Comparison of ENCODE assay signal across 31 cellular contexts in the genomic region with DNA sequence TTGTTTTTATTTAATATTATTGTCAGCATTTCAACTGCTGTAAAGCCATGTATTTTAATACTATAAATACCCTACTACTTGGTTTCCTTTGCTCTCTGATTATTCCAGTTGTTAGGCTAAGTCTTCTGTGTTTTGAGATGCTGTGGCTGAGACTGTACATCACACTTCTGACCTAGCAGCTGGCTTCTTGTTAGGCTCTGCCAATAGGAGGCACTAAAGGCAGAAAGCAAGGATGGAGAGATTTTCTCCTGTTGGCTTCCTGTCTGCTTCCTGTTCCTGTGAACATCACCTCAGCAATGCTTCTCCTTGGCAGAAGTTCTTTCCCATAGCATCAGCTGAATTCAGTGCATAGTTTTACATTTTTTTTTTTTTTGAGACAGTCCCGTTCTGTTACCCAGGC.
DNase-seq lines count a peak whose midpoint lies in the region; ATAC-seq and TF ChIP-seq lines count a peak whose summit lies in the region.
"Had no signal": no experiment of that assay in that cellular context is flagged by ENCODE, and none has a peak within 500 bp of the region (broad histone marks: within the 10 kb centered on the region; RNA-seq: fewer than 3 reads in every experiment).

No MANE protein-coding gene starts in this region.

- no peaks in the 10 kb centered on the region for H3K9me2 ChIP-seq in GM23338 (ENCODE audit: insufficient read depth)

- CTCF ChIA-PET in activated CD4-positive, alpha-beta T cell treated with anti-CD3 and anti-CD28 coated beads, Interleukin-2, amount 10 ng/mL, durations not matched to agents 7 days and 5 days (lab: Charles Lee), result interaction anchor here (0.6 kb wide), 1 partner anchor 13 kb away, joined by 4 read pairs; no protein-coding TSS in a partner anchor

- no peak overlapping the region for H2AFZ ChIP-seq in GM23338
- H2AFZ ChIP-seq: parathyroid adenoma had no signal

- no peak overlapping the region for H3K27ac Mint-ChIP-seq in GM23338
- H3K27ac Mint-ChIP-seq in activated CD4-positive, alpha-beta T cell treated with anti-CD3 and anti-CD28 coated beads, Interleukin-2, amount 10 ng/mL, durations not matched to agents 7 days and 5 days, result no peak overlapping the region
- H3K27ac Mint-ChIP-seq: activated naive CD4-positive, alpha-beta T cell treated with anti-CD3 and anti-CD28 coated beads, Interleukin-2, amount 10 ng/mL, durations not matched to agents 7 days and 5 days; CD8-positive, alpha-beta T cell; T-helper 1 cell treated with Interleukin-12 subunit alpha and Interleukin-12 subunit beta and Interleukin-4 antibody, amounts not matched to agents 30 μg/mL and 1 μg/mL, for 36 hours had no signal

- H3K4me3 ChIP-seq in GM23338 (no peak overlapping the region), WERI-Rb-1 (ENCODE audit: low read depth, low read length) (no peak overlapping the region), fibroblast of pulmonary artery (replicated peaks; ENCODE audit: low read depth, low read length) (no peak overlapping the region)
- H3K4me3 ChIP-seq: adrenal gland, body of pancreas, MG63, SK-N-MC had no signal

- H3K4me2 ChIP-seq in GM23338, result no peak overlapping the region

- no peaks in the 10 kb centered on the region for H3K4me1 Mint-ChIP-seq in GM23338
- H3K4me1 Mint-ChIP-seq in activated CD4-positive, alpha-beta T cell treated with anti-CD3 and anti-CD28 coated beads, Interleukin-2, amount 10 ng/mL, durations not matched to agents 7 days and 5 days, result no peaks in the 10 kb centered on the region
- H3K4me1 Mint-ChIP-seq: activated naive CD4-positive, alpha-beta T cell treated with anti-CD3 and anti-CD28 coated beads, Interleukin-2, amount 10 ng/mL, durations not matched to agents 7 days and 5 days had no signal

- peak; percentile 13 for DNase-seq in A172 (ENCODE audit: low spot score)
- DNase-seq in GM23338 (ENCODE audit: low spot score), result peak; percentile 16
- no peak for DNase-seq in WERI-Rb-1
- peak; percentile 3 for DNase-seq in fibroblast of pulmonary artery (ENCODE audit: low read depth)
- DNase-seq in NCI-H1092 (lab: John Stamatoyannopoulos, UW), result no peak
- DNase-seq in activated CD4-positive, alpha-beta T cell treated with anti-CD3 and anti-CD28 coated beads, Interleukin-2, amount 10 ng/mL, durations not matched to agents 7 days and 5 days, result no peak
- no peak for DNase-seq in NCI-H774 (lab: John Stamatoyannopoulos, UW)
- DNase-seq: activated CD4-positive, alpha-beta T cell treated with anti-CD3 and anti-CD28 coated beads, Interleukin-2, amount 50 U/mL, for 4 hours; activated CD8-positive, alpha-beta memory T cell treated with anti-CD3 and anti-CD28 coated beads, Interleukin-2, amount 50 U/mL, for 48 hours; activated naive CD4-positive, alpha-beta T cell treated with anti-CD3 and anti-CD28 coated beads, Interleukin-2, amount 10 ng/mL, durations not matched to agents 7 days and 5 days; adrenal gland; body of pancreas; CD8-positive, alpha-beta T cell; cerebellar nuclear complex; hippocampal formation; KG1; left colon; mammary epithelial cell; MG63; NCI-H1417; NCI-H2029; NCI-H524; NK-92 treated with Interleukin-12 subunit alpha and Interleukin-12 subunit beta, amount 100 ng/mL, for 24 hours; PC-3; retina; small intestine; stimulated activated naive CD4-positive, alpha-beta T cell had no signal

- no peaks in the 10 kb centered on the region for H3K27me3 ChIP-seq in GM23338 (ENCODE audit: insufficient read depth)
- H3K27me3 ChIP-seq in WERI-Rb-1 (ENCODE audit: insufficient read depth, low read depth, severe bottlenecking), result no peaks in the 10 kb centered on the region
- H3K27me3 ChIP-seq: body of pancreas had no signal

- no peaks in the 10 kb centered on the region for H3K36me3 Mint-ChIP-seq in GM23338 (ENCODE audit: low read depth)
- H3K36me3 Mint-ChIP-seq in activated CD4-positive, alpha-beta T cell treated with anti-CD3 and anti-CD28 coated beads, Interleukin-2, amount 10 ng/mL, durations not matched to agents 7 days and 5 days (ENCODE audit: low read depth), result no peaks in the 10 kb centered on the region
- H3K36me3 Mint-ChIP-seq: activated naive CD4-positive, alpha-beta T cell treated with anti-CD3 and anti-CD28 coated beads, Interleukin-2, amount 10 ng/mL, durations not matched to agents 7 days and 5 days; CD8-positive, alpha-beta T cell had no signal

- no peak overlapping the region for H3K4me3 Mint-ChIP-seq in GM23338
- H3K4me3 Mint-ChIP-seq in activated CD4-positive, alpha-beta T cell treated with anti-CD3 and anti-CD28 coated beads, Interleukin-2, amount 10 ng/mL, durations not matched to agents 7 days and 5 days, result no peak overlapping the region
- H3K4me3 Mint-ChIP-seq: activated naive CD4-positive, alpha-beta T cell treated with anti-CD3 and anti-CD28 coated beads, Interleukin-2, amount 10 ng/mL, durations not matched to agents 7 days and 5 days; CD8-positive, alpha-beta T cell; T-helper 1 cell treated with Interleukin-12 subunit alpha and Interleukin-12 subunit beta and Interleukin-4 antibody, amounts not matched to agents 30 μg/mL and 1 μg/mL, for 36 hours had no signal

- H3K79me2 ChIP-seq in GM23338 (replicated peaks; ENCODE audit: insufficient read depth), result no peaks in the 10 kb centered on the region
- H3K79me2 ChIP-seq: parathyroid adenoma had no signal

- no peaks in the 10 kb centered on the region for H3F3A ChIP-seq in GM23338 (replicated peaks; ENCODE audit: low read depth)

- POLR2A ChIA-PET in activated CD4-positive, alpha-beta T cell treated with anti-CD3 and anti-CD28 coated beads, Interleukin-2, amount 10 ng/mL, durations not matched to agents 7 days and 5 days (lab: Charles Lee), result no interaction called here

- H3K36me3 ChIP-seq in GM23338 (ENCODE audit: insufficient read depth), result no peaks in the 10 kb centered on the region
- no peaks in the 10 kb centered on the region for H3K36me3 ChIP-seq in WERI-Rb-1
- H3K36me3 ChIP-seq: adrenal gland, MG63 had no signal

- no peaks in the 10 kb centered on the region for H3K27me3 Mint-ChIP-seq in GM23338 (ENCODE audit: insufficient read depth, low read depth, poor library complexity)
- peaks cover 12% of the 10 kb centered on the region for H3K27me3 Mint-ChIP-seq in activated CD4-positive, alpha-beta T cell treated with anti-CD3 and anti-CD28 coated beads, Interleukin-2, amount 10 ng/mL, durations not matched to agents 7 days and 5 days

- H3K27ac ChIP-seq in GM23338 (ENCODE audit: low read depth), result no peak overlapping the region
- no peak overlapping the region for H3K27ac ChIP-seq in WERI-Rb-1
- H3K27ac ChIP-seq: adrenal gland, body of pancreas, parathyroid adenoma, SK-N-MC had no signal

- peak; percentile 44 to 52 for TF ChIP-seq CTCF in GM23338 (conservative IDR thresholded peaks at IDR 0.05; ENCODE audit: low read depth in 2 of 2)
- 0 out of 2 replicates have a peak, but pooled peaks have one; percentile 28 for TF ChIP-seq CTCF in WERI-Rb-1 (IDR thresholded peaks at IDR 0.05; ENCODE audit: low read depth, low read length)
- TF ChIP-seq CTCF in fibroblast of pulmonary artery (IDR thresholded peaks at IDR 0.05; ENCODE audit: low read length, missing control alignments), result no peak

- H3K9me3 Mint-ChIP-seq in GM23338, result no peaks in the 10 kb centered on the region
- no peaks in the 10 kb centered on the region for H3K9me3 Mint-ChIP-seq in activated CD4-positive, alpha-beta T cell treated with anti-CD3 and anti-CD28 coated beads, Interleukin-2, amount 10 ng/mL, durations not matched to agents 7 days and 5 days
- H3K9me3 Mint-ChIP-seq: activated naive CD4-positive, alpha-beta T cell treated with anti-CD3 and anti-CD28 coated beads, Interleukin-2, amount 10 ng/mL, durations not matched to agents 7 days and 5 days; CD8-positive, alpha-beta T cell; T-helper 1 cell treated with Interleukin-12 subunit alpha and Interleukin-12 subunit beta and Interleukin-4 antibody, amounts not matched to agents 30 μg/mL and 1 μg/mL, for 36 hours had no signal

- ATAC-seq in GM23338 (no peak), HG02840 (IDR thresholded peaks at IDR 0.05; ENCODE audit: low FRiP score, unreplicated experiment) (no peak)
- ATAC-seq: body of pancreas; CD8-positive, alpha-beta T cell; left colon; PC-3 had no signal

- H3K4me1 ChIP-seq in GM23338 (ENCODE audit: insufficient read depth), result no peaks in the 10 kb centered on the region
- H3K4me1 ChIP-seq: adrenal gland, body of pancreas, parathyroid adenoma had no signal

- no peaks in the 10 kb centered on the region for H4K20me1 ChIP-seq in GM23338 (replicated peaks; ENCODE audit: insufficient read depth)

- no peaks in the 10 kb centered on the region for H3K9me3 ChIP-seq in WERI-Rb-1 (ENCODE audit: severe bottlenecking)
- H3K9me3 ChIP-seq: adrenal gland, body of pancreas, MG63 had no signal

TF ChIP-seq in GM23338, 12 proteins besides CTCF, POLR2A, EP300 and RAD21 (continues in another document):
- TF ChIP-seq REST (IDR thresholded peaks at IDR 0.05; ENCODE audit: unreplicated experiment) (no peak), NANOG (IDR thresholded peaks at IDR 0.05; ENCODE audit: borderline replicate concordance) (no peak)

Comparison
In these comparisons a context has a peak if more than half of its experiments do, and no peak if none do; other contexts are left out.
1. DNase-seq: peak in A172 (single experiment), GM23338 (single experiment) and fibroblast of pulmonary artery (single experiment); none in WERI-Rb-1 (single experiment), NCI-H1092 (single experiment), activated CD4-positive, alpha-beta T cell treated with anti-CD3 and anti-CD28 coated beads, Interleukin-2, amount 10 ng/mL, durations not matched to agents 7 days and 5 days (single experiment) and NCI-H774 (single experiment).